ENCODE assay signal across 15 cellular contexts in the genomic region with DNA sequence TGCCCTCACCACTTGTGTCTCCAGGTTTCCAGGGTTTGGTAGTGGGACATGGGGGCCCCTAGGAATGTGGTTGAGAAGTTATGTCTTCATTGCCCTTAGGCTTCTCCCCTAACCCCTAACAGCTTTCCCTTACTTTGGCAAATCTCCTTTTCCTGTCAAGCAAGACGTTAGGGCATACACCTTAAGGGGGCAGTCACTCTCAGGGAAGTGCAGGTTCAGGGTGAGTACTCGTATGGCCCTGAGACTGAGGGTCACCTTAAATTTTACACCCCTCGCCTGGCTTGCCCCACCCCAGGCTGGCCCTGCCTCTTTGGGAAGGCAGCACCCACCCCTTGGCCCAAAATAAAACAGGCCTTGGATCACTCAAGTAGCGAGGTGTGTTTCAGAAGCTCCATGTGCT. TPM values are rescaled to one million over a fixed set of nuclear protein-coding genes. Genes with fewer than 3 reads are reported as not detected.
DNase-seq lines count a peak whose midpoint lies in the region; TF ChIP-seq lines count a peak whose summit lies in the region.
"Had no signal": no experiment of that assay in that cellular context is flagged by ENCODE, and none has a peak within 500 bp of the region (broad histone marks: within the 10 kb centered on the region; RNA-seq: fewer than 3 reads in every experiment).

No MANE protein-coding gene starts in this region.

- H3K4me3 Mint-ChIP-seq in H9 (no peak overlapping the region), endodermal cell (no peak overlapping the region), nephron (no peak overlapping the region)
- H3K4me3 Mint-ChIP-seq: CD8-positive, alpha-beta T cell had no signal

- no TSS peak for BruUV-seq in A673 (replicated peaks; lab: Mats Ljungman, UMichigan)

- H3K36me3 Mint-ChIP-seq in H9 (ENCODE audit: insufficient read depth in 1 of 3, low read depth in 3 of 3) (no peaks in the 10 kb centered on the region; a peak in 1 of 7 replicates), endodermal cell (ENCODE audit: low read depth) (no peaks in the 10 kb centered on the region), nephron (ENCODE audit: low read depth) (peaks cover 7% of the 10 kb centered on the region)

- no peak overlapping the region for H3K4me3 ChIP-seq in endodermal cell (ENCODE audit: low read length)
- no peak overlapping the region for H3K4me3 ChIP-seq in Peyer's patch
- H3K4me3 ChIP-seq in A673 (ENCODE audit: low read depth, low read length, poor library complexity, severe bottlenecking), result no peak overlapping the region
- H3K4me3 ChIP-seq: BLaER1, GM12878 had no signal

- POLR2A ChIA-PET in A673 (lab: Charles Lee; ENCODE audit: low non-redundant PET), result no interaction called here

- no peak overlapping the region for H2BK5ac ChIP-seq in H9 (ENCODE audit: insufficient read length, low read length)

- no peak overlapping the region for H3K23ac ChIP-seq in H9 (ENCODE audit: insufficient read length, low read depth, low read length)

- WGBS in H9 (ENCODE audit: extremely low coverage, insufficient read length, low lambda C conversion rate), result no CpG with 5 or more reads among the region's 4 CpGs
- 72% methylated on average over 4 of the region's 4 CpGs; no CpG with 5 or more reads in 1 of the 2 experiments for WGBS in endodermal cell (ENCODE audit: insufficient coverage in 1 of 2, insufficient read length in 1 of 2), 2 experiments

- H3K27me3 Mint-ChIP-seq in H9 (ENCODE audit: low read depth), result 0 out of 2 replicates have a peak, but pooled peaks cover 2% of the 10 kb centered on the region
- H3K27me3 Mint-ChIP-seq in endodermal cell (ENCODE audit: insufficient read depth), result no peaks in the 10 kb centered on the region
- peaks cover 4% of the 10 kb centered on the region for H3K27me3 Mint-ChIP-seq in nephron (ENCODE audit: low read depth)

- CTCF ChIA-PET in A673 (lab: Charles Lee), result no interaction called here

- H2BK15ac ChIP-seq in H9 (ENCODE audit: low read depth, low read length), result no peak overlapping the region

- H3K9me3 ChIP-seq in H9 (ENCODE audit: control insufficient read depth, low read depth, low read length), result no peaks in the 10 kb centered on the region
- H3K9me3 ChIP-seq in endodermal cell (ENCODE audit: control insufficient read depth, low read length), result peaks cover 6% of the 10 kb centered on the region
- H3K9me3 ChIP-seq in Peyer's patch, result no peaks in the 10 kb centered on the region
- H3K9me3 ChIP-seq in A673 (ENCODE audit: low read depth, low read length, poor library complexity, severe bottlenecking), result peaks cover 6% of the 10 kb centered on the region

- H3K79me1 ChIP-seq in H9 (ENCODE audit: insufficient read depth, low read depth, low read length, poor library complexity, severe bottlenecking), result no peaks in the 10 kb centered on the region

- H3K18ac ChIP-seq in H9 (ENCODE audit: insufficient read length, low read depth, low read length), result no peak overlapping the region

- H3K27ac Mint-ChIP-seq in H9 (no peak overlapping the region), endodermal cell (no peak overlapping the region), nephron (peak overlapping the region; percentile 90 to 95 (median 95))
- H3K27ac Mint-ChIP-seq: CD8-positive, alpha-beta T cell had no signal

- no peak overlapping the region for H2AFZ ChIP-seq in H9 (ENCODE audit: low read length)

- no peak overlapping the region for H2AK5ac ChIP-seq in H9 (ENCODE audit: insufficient read length, low read length)

- H4K20me1 ChIP-seq in H9 (ENCODE audit: control insufficient read depth, insufficient read depth, insufficient read length), result no peaks in the 10 kb centered on the region
- H4K20me1 ChIP-seq: BLaER1 had no signal

- H3K27ac ChIP-seq in H9 (ENCODE audit: insufficient read length, low read depth, low read length) (no peak overlapping the region), endodermal cell (ENCODE audit: low read depth, low read length) (no peak overlapping the region), Peyer's patch (no peak overlapping the region), A673 (ENCODE audit: low read depth, low read length, poor library complexity, severe bottlenecking) (no peak overlapping the region)
- H3K27ac ChIP-seq: BLaER1 had no signal

- H3K56ac ChIP-seq in H9 (ENCODE audit: insufficient read length, low read depth, low read length), result no peak overlapping the region

- no peaks in the 10 kb centered on the region for H3K36me3 ChIP-seq in endodermal cell (ENCODE audit: control insufficient read depth, insufficient read depth, low read length)
- H3K36me3 ChIP-seq in Peyer's patch, result no peaks in the 10 kb centered on the region
- no peaks in the 10 kb centered on the region for H3K36me3 ChIP-seq in A673 (ENCODE audit: insufficient read depth, low read length, poor library complexity, severe bottlenecking)
- H3K36me3 ChIP-seq: BLaER1 had no signal

- no peak for TF ChIP-seq POLR2A in Peyer's patch (IDR thresholded peaks at IDR 0.05)

- H4K8ac ChIP-seq in H9 (replicated peaks; ENCODE audit: insufficient read length, low read depth, low read length), result no peak overlapping the region

- no peak overlapping the region for H2BK12ac ChIP-seq in H9 (ENCODE audit: insufficient read length, low read depth, low read length)

- H3K14ac ChIP-seq in H9 (ENCODE audit: insufficient read depth, low read length), result no peak overlapping the region

- H3T11ph ChIP-seq in H9 (ENCODE audit: low read length), result no peak overlapping the region

- no peak overlapping the region for H4K91ac ChIP-seq in H9 (ENCODE audit: insufficient read length, low read depth, low read length)

- no peak overlapping the region for H2BK20ac ChIP-seq in H9 (ENCODE audit: low read depth, low read length, poor library complexity, severe bottlenecking)

- H3K9ac ChIP-seq in H9 (ENCODE audit: extremely low read depth, insufficient read length, low read length), result no peak overlapping the region
- H3K9ac ChIP-seq in endodermal cell (ENCODE audit: extremely low read depth, low read length, poor library complexity, severe bottlenecking), result no peak overlapping the region
- H3K9ac ChIP-seq: BLaER1 had no signal

- no peak overlapping the region for H3K4ac ChIP-seq in H9 (ENCODE audit: low read depth, low read length)

- no peak overlapping the region for H2BK120ac ChIP-seq in H9 (ENCODE audit: low read depth, low read length, poor library complexity, severe bottlenecking)

- H3K4me2 ChIP-seq in H9 (ENCODE audit: insufficient read depth, insufficient read length, low read length), result no peak overlapping the region
- H3K4me2 ChIP-seq: BLaER1 had no signal

- peaks cover 0 to 2% of the 10 kb centered on the region in 2 experiments; a peak in 1 of 5 replicates for H3K9me3 Mint-ChIP-seq in H9
- peaks cover 4% of the 10 kb centered on the region for H3K9me3 Mint-ChIP-seq in endodermal cell
- peaks cover 13% of the 10 kb centered on the region for H3K9me3 Mint-ChIP-seq in nephron
- H3K9me3 Mint-ChIP-seq: CD8-positive, alpha-beta T cell had no signal

- no peaks in the 10 kb centered on the region for H3K79me2 ChIP-seq in H9 (ENCODE audit: insufficient read depth, low read length)

- H3K4me1 ChIP-seq in H9 (ENCODE audit: insufficient read depth, low read length) (no peaks in the 10 kb centered on the region), endodermal cell (ENCODE audit: control insufficient read depth, insufficient read depth, low read length) (no peaks in the 10 kb centered on the region), Peyer's patch (no peaks in the 10 kb centered on the region), A673 (ENCODE audit: insufficient read depth, low read length, poor library complexity, severe bottlenecking) (peaks cover 5% of the 10 kb centered on the region)
- H3K4me1 ChIP-seq: BLaER1 had no signal

- H4K5ac ChIP-seq in H9 (ENCODE audit: insufficient read length, low read depth, low read length), result no peak overlapping the region

- H3K4me1 Mint-ChIP-seq in H9, result peaks cover 5 to 6% of the 10 kb centered on the region in 2 experiments; a peak in 2 of 4 replicates
- no peaks in the 10 kb centered on the region for H3K4me1 Mint-ChIP-seq in endodermal cell
- peaks cover 38% of the 10 kb centered on the region for H3K4me1 Mint-ChIP-seq in nephron

- H3K23me2 ChIP-seq in H9 (ENCODE audit: insufficient read length, low read depth, low read length, poor library complexity, severe bottlenecking), result no peaks in the 10 kb centered on the region

- no peak for DNase-seq in H9
- DNase-seq in endodermal cell, result no peak
- DNase-seq in activated T-cell treated with anti-CD3 and anti-CD28 coated beads, Interleukin-2, amount 50 U/mL, for 48 hours, result no peak
- DNase-seq in DMS 273 treated with DMSO at 0.1 percent for 48 hours (lab: John Stamatoyannopoulos, UW), result no peak
- no peak for DNase-seq in Peyer's patch
- no peak for DNase-seq in A673 (ENCODE audit: low spot score)
- DNase-seq: Calu3; CD8-positive, alpha-beta T cell; DMS53; DND-41; EL; KG1 had no signal

- intact Hi-C loops in A673 (cut with micrococcal nuclease; ENCODE audit: unreplicated experiment), result no loop called here

- H3K27me3 ChIP-seq in H9 (ENCODE audit: insufficient read depth, low read length) (no peaks in the 10 kb centered on the region), endodermal cell (ENCODE audit: control insufficient read depth, insufficient read depth, low read length, poor library complexity, severe bottlenecking) (no peaks in the 10 kb centered on the region), Peyer's patch (no peaks in the 10 kb centered on the region), A673 (replicated peaks; ENCODE audit: insufficient read depth, low read depth, low read length, poor library complexity) (no peaks in the 10 kb centered on the region)
- H3K27me3 ChIP-seq: BLaER1 had no signal

- TF ChIP-seq CTCF in H9 (conservative IDR thresholded peaks at IDR 0.05) (peak; percentile 54), endodermal cell (conservative IDR thresholded peaks at IDR 0.05) (peak; percentile 61), nephron (IDR thresholded peaks at IDR 0.05; ENCODE audit: unreplicated experiment in 3 of 3) (no peak), Peyer's patch (IDR thresholded peaks at IDR 0.05) (no peak), A673 (conservative IDR thresholded peaks at IDR 0.05; ENCODE audit: low read depth, low read length) (no peak)

RNA-seq across cellular contexts. Expression of a gene that starts 33.5 kb away (rescaled TPM):
- 59.8 and 67.3 TPM in 2 replicates for total RNA-seq in H9 (2021)
- 10 to 100 TPM; 58.2 to 62.6 TPM for total RNA-seq in endodermal cell
- 39.1 TPM for polyA plus RNA-seq in endodermal cell (2013, experiment 1 of 2)
- 34.7 TPM for polyA plus RNA-seq in endodermal cell (2013, experiment 2 of 2)
- total RNA-seq in Peyer's patch, result 100 to 1,000 TPM; 141 to 595 (median 211) TPM
- total RNA-seq in A673 (2021), result 106 and 115 TPM in 2 replicates

Comparison
In these comparisons a context has a peak if more than half of its experiments do, and no peak if none do; other contexts are left out.
1. H3K27ac Mint-ChIP-seq: peak in nephron (3 of 3); none in H9 (0 of 3) and endodermal cell (single experiment).
2. CTCF ChIP-seq: peak in H9 (single experiment) and endodermal cell (single experiment); none in nephron (0 of 3), Peyer's patch (0 of 6) and A673 (single experiment).